Comparison of ENCODE assay signal across 3 cellular contexts in genomic region chr2:241851325-241852115, GRCh38.
TF ChIP-seq lines count a peak whose summit lies in the region.

No MANE protein-coding gene starts in this region.

TF ChIP-seq in SK-N-SH, 30 proteins besides CTCF, POLR2A, EP300 and RAD21:
- TF ChIP-seq YY1 (IDR thresholded peaks at IDR 0.05; ENCODE audit: low read depth): no peak
- no peak for TF ChIP-seq FOSL2 (IDR thresholded peaks at IDR 0.05; ENCODE audit: borderline replicate concordance, low read depth)
- TF ChIP-seq FOXM1 (IDR thresholded peaks at IDR 0.05; ENCODE audit: low read depth): no peak
- no peak for TF ChIP-seq ELF1 (IDR thresholded peaks at IDR 0.05)
- TF ChIP-seq, protein P1, sequence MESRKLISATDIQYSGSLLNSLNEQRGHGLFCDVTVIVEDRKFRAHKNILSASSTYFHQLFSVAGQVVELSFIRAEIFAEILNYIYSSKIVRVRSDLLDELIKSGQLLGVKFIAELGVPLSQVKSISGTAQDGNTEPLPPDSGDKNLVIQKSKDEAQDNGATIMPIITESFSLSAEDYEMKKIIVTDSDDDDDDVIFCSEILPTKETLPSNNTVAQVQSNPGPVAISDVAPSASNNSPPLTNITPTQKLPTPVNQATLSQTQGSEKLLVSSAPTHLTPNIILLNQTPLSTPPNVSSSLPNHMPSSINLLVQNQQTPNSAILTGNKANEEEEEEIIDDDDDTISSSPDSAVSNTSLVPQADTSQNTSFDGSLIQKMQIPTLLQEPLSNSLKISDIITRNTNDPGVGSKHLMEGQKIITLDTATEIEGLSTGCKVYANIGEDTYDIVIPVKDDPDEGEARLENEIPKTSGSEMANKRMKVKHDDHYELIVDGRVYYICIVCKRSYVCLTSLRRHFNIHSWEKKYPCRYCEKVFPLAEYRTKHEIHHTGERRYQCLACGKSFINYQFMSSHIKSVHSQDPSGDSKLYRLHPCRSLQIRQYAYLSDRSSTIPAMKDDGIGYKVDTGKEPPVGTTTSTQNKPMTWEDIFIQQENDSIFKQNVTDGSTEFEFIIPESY (IDR thresholded peaks at IDR 0.05; ENCODE audit: borderline replicate concordance, low read depth): no peak
- TF ChIP-seq TAF1 (IDR thresholded peaks at IDR 0.05; ENCODE audit: borderline replicate concordance, low read depth, low read length): no peak
- no peak for TF ChIP-seq REST (IDR thresholded peaks at IDR 0.05; ENCODE audit: low read depth, low read length)
- no peak for TF ChIP-seq NRF1 (IDR thresholded peaks at IDR 0.05; ENCODE audit: low read depth, low read length)

TF ChIP-seq in SK-N-SH treated with all-trans-retinoic acid at 6 μM for 48 hours, 23 proteins besides CTCF, POLR2A, EP300 and RAD21:
- TF ChIP-seq ZC3H10 (CRISPR knock-in tag; IDR thresholded peaks at IDR 0.05) (no peak), ISL1 (CRISPR knock-in tag; IDR thresholded peaks at IDR 0.05) (no peak), ZFP3 (CRISPR knock-in tag; IDR thresholded peaks at IDR 0.05) (no peak), ESRRG (CRISPR knock-in tag; IDR thresholded peaks at IDR 0.05) (no peak), TSHZ2 (CRISPR knock-in tag; IDR thresholded peaks at IDR 0.05) (no peak), CSRNP3 (CRISPR knock-in tag; IDR thresholded peaks at IDR 0.05) (no peak)
- TF ChIP-seq, protein P2, sequence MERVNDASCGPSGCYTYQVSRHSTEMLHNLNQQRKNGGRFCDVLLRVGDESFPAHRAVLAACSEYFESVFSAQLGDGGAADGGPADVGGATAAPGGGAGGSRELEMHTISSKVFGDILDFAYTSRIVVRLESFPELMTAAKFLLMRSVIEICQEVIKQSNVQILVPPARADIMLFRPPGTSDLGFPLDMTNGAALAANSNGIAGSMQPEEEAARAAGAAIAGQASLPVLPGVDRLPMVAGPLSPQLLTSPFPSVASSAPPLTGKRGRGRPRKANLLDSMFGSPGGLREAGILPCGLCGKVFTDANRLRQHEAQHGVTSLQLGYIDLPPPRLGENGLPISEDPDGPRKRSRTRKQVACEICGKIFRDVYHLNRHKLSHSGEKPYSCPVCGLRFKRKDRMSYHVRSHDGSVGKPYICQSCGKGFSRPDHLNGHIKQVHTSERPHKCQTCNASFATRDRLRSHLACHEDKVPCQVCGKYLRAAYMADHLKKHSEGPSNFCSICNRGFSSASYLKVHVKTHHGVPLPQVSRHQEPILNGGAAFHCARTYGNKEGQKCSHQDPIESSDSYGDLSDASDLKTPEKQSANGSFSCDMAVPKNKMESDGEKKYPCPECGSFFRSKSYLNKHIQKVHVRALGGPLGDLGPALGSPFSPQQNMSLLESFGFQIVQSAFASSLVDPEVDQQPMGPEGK (CRISPR knock-in tag; IDR thresholded peaks at IDR 0.05; ENCODE audit: borderline replicate concordance): no peak
TF ChIP-seq in SK-N-SH treated with all-trans-retinoic acid at 6 μM for 48 hours: peak in this region for 0.

TF ChIP-seq in H1, 55 proteins besides CTCF, POLR2A, EP300 and RAD21:
- no peak for TF ChIP-seq CREB1 (IDR thresholded peaks at IDR 0.05)
- TF ChIP-seq CBX5 (IDR thresholded peaks at IDR 0.05; ENCODE audit: low read depth, low read length): no peak
- TF ChIP-seq SP1 (IDR thresholded peaks at IDR 0.05; ENCODE audit: low read depth, low read length): no peak
- no peak for TF ChIP-seq YY1 (IDR thresholded peaks at IDR 0.05; ENCODE audit: low read depth, low read length)
- TF ChIP-seq SIX5 (IDR thresholded peaks at IDR 0.05; ENCODE audit: low read depth, low read length): no peak
TF ChIP-seq in H1: peak in this region for 0.
